Comparison of ENCODE assay signal across 15 cellular contexts in genomic region chr1:43065191-43065590, GRCh38.
A peak's percentile ranks its signal among the peaks of the same experiment; 100 is the strongest.
DNase-seq lines count a peak whose midpoint lies in the region; ATAC-seq and TF ChIP-seq lines count a peak whose summit lies in the region.
"Had no signal": no experiment of that assay in that cellular context is flagged by ENCODE, and none has a peak within 500 bp of the region (broad histone marks: within the 10 kb centered on the region; RNA-seq: fewer than 3 reads in every experiment).

No MANE protein-coding gene starts in this region.

- H3K9me3 ChIP-seq in endodermal cell (ENCODE audit: control insufficient read depth, low read length), result no peaks in the 10 kb centered on the region
- H3K9me3 ChIP-seq: SK-N-SH had no signal

- H3K4me1 Mint-ChIP-seq in endodermal cell (peaks cover 21% of the 10 kb centered on the region), naive B cell (peaks cover 26 to 31% (median 29%) of the 10 kb centered on the region in 3 donors), type B pancreatic cell (ENCODE audit: unreplicated experiment) (peaks cover 12% of the 10 kb centered on the region)
- peaks cover 11 to 23% (median 17%) of the 10 kb centered on the region in 4 donors for H3K4me1 Mint-ChIP-seq in naive thymus-derived CD8-positive, alpha-beta T cell

- H3K27ac ChIP-seq in RWPE1 (peak overlapping the region; percentile 60), endodermal cell (ENCODE audit: low read depth, low read length) (no peak overlapping the region)

- H3K27me3 Mint-ChIP-seq in endodermal cell (ENCODE audit: insufficient read depth), result peaks cover 13% of the 10 kb centered on the region
- H3K27me3 Mint-ChIP-seq in naive B cell, result peaks cover 0 to 3% (median 0%) of the 10 kb centered on the region in 3 donors
- peaks cover 0 to under 1% (median 0%) of the 10 kb centered on the region in 5 donors for H3K27me3 Mint-ChIP-seq in naive thymus-derived CD8-positive, alpha-beta T cell
- no peaks in the 10 kb centered on the region for H3K27me3 Mint-ChIP-seq in type B pancreatic cell

- H3K9me3 Mint-ChIP-seq in endodermal cell (no peaks in the 10 kb centered on the region), naive B cell (no peaks in the 10 kb centered on the region), type B pancreatic cell (no peaks in the 10 kb centered on the region)
- H3K9me3 Mint-ChIP-seq in naive thymus-derived CD8-positive, alpha-beta T cell, result no peaks in the 10 kb centered on the region
- H3K9me3 Mint-ChIP-seq: CD8-positive, alpha-beta T cell had no signal

- H3K36me3 ChIP-seq in endodermal cell (ENCODE audit: control insufficient read depth, insufficient read depth, low read length), result no peaks in the 10 kb centered on the region

- no peak overlapping the region for H3K27ac Mint-ChIP-seq in endodermal cell
- H3K27ac Mint-ChIP-seq in naive B cell, result peak overlapping the region in 1 of 6 donors; percentile 17
- H3K27ac Mint-ChIP-seq in naive thymus-derived CD8-positive, alpha-beta T cell, result peak overlapping the region in 2 of 10 donors; percentile 39 to 60
- H3K27ac Mint-ChIP-seq in type B pancreatic cell, result no peak overlapping the region
- H3K27ac Mint-ChIP-seq: CD8-positive, alpha-beta T cell had no signal

- H3K36me3 Mint-ChIP-seq in endodermal cell (ENCODE audit: low read depth) (no peaks in the 10 kb centered on the region), naive B cell (no peaks in the 10 kb centered on the region), type B pancreatic cell (no peaks in the 10 kb centered on the region)
- no peaks in the 10 kb centered on the region for H3K36me3 Mint-ChIP-seq in naive thymus-derived CD8-positive, alpha-beta T cell
- H3K36me3 Mint-ChIP-seq: CD8-positive, alpha-beta T cell had no signal

- 93 to 97% methylated on average over 4 to 5 of the region's 5 CpGs for WGBS in endodermal cell (ENCODE audit: insufficient coverage in 1 of 2, insufficient read length in 1 of 2), 2 experiments

- H3K9ac ChIP-seq in endodermal cell (ENCODE audit: extremely low read depth, low read length, poor library complexity, severe bottlenecking), result no peak overlapping the region
- H3K9ac ChIP-seq: SK-N-SH had no signal

- peak; percentile 40 to 49 for ATAC-seq in naive B cell (ENCODE audit: low read depth in 2 of 2)
- ATAC-seq in naive thymus-derived CD8-positive, alpha-beta T cell, result no peak
- ATAC-seq: CD8-positive, alpha-beta T cell had no signal

- CTCF ChIA-PET in RWPE1 (lab: Yijun Ruan, JAX), result interaction anchor here (1.4 to 1.6 kb wide), 2 partner anchors 8 to 152 kb away, joined by 6 to 7 read pairs; no protein-coding TSS in a partner anchor

- H3K4me1 ChIP-seq in endodermal cell (ENCODE audit: control insufficient read depth, insufficient read depth, low read length), result no peaks in the 10 kb centered on the region

- DNase-seq in RWPE1 (ENCODE audit: low spot score) (no peak), endodermal cell (peak; percentile 36), naive B cell (no peak), NCI-H1092 treated with DMSO at 0.1 percent for 48 hours (lab: John Stamatoyannopoulos, UW) (no peak), type B pancreatic cell (ENCODE audit: extremely low spot score, unreplicated experiment) (no peak), kidney tubule cell (ENCODE audit: low spot score) (no peak)
- DNase-seq in naive thymus-derived CD8-positive, alpha-beta T cell, result no peak
- DNase-seq: CD8-positive, alpha-beta T cell; DND-41; KBM-7; NCI-H1105 treated with DMSO at 0.1 percent for 48 hours; NCI-H187 treated with DMSO at 0.1 percent for 48 hours; NCI-H774; Right ventricle myocardium superior; SK-N-SH had no signal

- POLR2A ChIA-PET in RWPE1 (lab: Yijun Ruan, JAX; ENCODE audit: low non-redundant PET), result no interaction called here
- POLR2A ChIA-PET in naive thymus-derived CD8-positive, alpha-beta T cell (lab: Charles Lee), result interaction anchor here (1.0 kb wide), 1 partner anchor 8 kb away, joined by 4 read pairs; no protein-coding TSS in a partner anchor

- no peak overlapping the region for H3K4me3 ChIP-seq in endodermal cell (ENCODE audit: low read length)

- no peaks in the 10 kb centered on the region for H3K27me3 ChIP-seq in endodermal cell (ENCODE audit: control insufficient read depth, insufficient read depth, low read length, poor library complexity, severe bottlenecking)

- TF ChIP-seq CTCF in RWPE1 (conservative IDR thresholded peaks at IDR 0.05; ENCODE audit: low read depth) (no peak), endodermal cell (conservative IDR thresholded peaks at IDR 0.05) (no peak), type B pancreatic cell (conservative IDR thresholded peaks at IDR 0.05) (no peak)

- H3K4me3 Mint-ChIP-seq in endodermal cell (no peak overlapping the region), naive B cell (no peak overlapping the region), type B pancreatic cell (no peak overlapping the region)
- peak overlapping the region in 1 of 10 donors; percentile 8 for H3K4me3 Mint-ChIP-seq in naive thymus-derived CD8-positive, alpha-beta T cell
- H3K4me3 Mint-ChIP-seq: CD8-positive, alpha-beta T cell had no signal

Comparison
In these comparisons a context has a peak if more than half of its experiments do, and no peak if none do; other contexts are left out.
1. ATAC-seq: peak in naive B cell (2 of 2); none in naive thymus-derived CD8-positive, alpha-beta T cell (0 of 2).